ENCODE assay signal across 1 cellular context in genomic region chr17:30158896-30159625, GRCh38.
TF ChIP-seq lines count a peak whose summit lies in the region.

No MANE protein-coding gene starts in this region.

TF ChIP-seq in HEK293, 187 proteins besides CTCF, POLR2A, EP300 and RAD21 (continued from another document):
- TF ChIP-seq ZNF639 (tag by site-specific recombination; IDR thresholded peaks at IDR 0.05) (no peak), ZIC2 (tag by site-specific recombination; IDR thresholded peaks at IDR 0.05) (no peak), ZNF248 (tag by site-specific recombination; IDR thresholded peaks at IDR 0.05) (peak; percentile 94), ZNF138 (tag by site-specific recombination; IDR thresholded peaks at IDR 0.05; ENCODE audit: borderline replicate concordance) (no peak), ZNF555 (tag by site-specific recombination; conservative IDR thresholded peaks at IDR 0.05) (no peak)
